ENCODE assay signal across 8 cellular contexts in genomic region chr1:225767591-225768540, GRCh38. TPM values are rescaled to one million over a fixed set of nuclear protein-coding genes. Genes with fewer than 3 reads are reported as not detected.
DNase-seq lines count a peak whose midpoint lies in the region; ATAC-seq and TF ChIP-seq lines count a peak whose summit lies in the region.

No MANE protein-coding gene starts in this region.

- in situ Hi-C loops in KBM-7 (cut with MboI; ENCODE audit: low pct_unique_long_range_greater_than_20kb, low sequenced_read_pairs), result no loop called here
- in situ Hi-C loops in G401 (cut with HindIII; ENCODE audit: low sequenced_read_pairs), result no loop called here

- no peaks in the 10 kb centered on the region for H3K27me3 ChIP-seq in parathyroid adenoma (ENCODE audit: control insufficient read depth, insufficient read depth, low read length)

- H3K9me3 ChIP-seq in parathyroid adenoma (ENCODE audit: control insufficient read depth, low read length), result no peaks in the 10 kb centered on the region

- peak overlapping the region; percentile 64 for H2AFZ ChIP-seq in parathyroid adenoma

- TF ChIP-seq CTCF in parathyroid adenoma (IDR thresholded peaks at IDR 0.05), result no peak

- no peak overlapping the region for H3K4me3 ChIP-seq in parathyroid adenoma (ENCODE audit: low read depth, low read length)

- no peak for ATAC-seq in GM18861 (IDR thresholded peaks at IDR 0.05; ENCODE audit: unreplicated experiment)

- no peaks in the 10 kb centered on the region for H3K36me3 ChIP-seq in parathyroid adenoma (ENCODE audit: control insufficient read depth, insufficient read depth, low read length)

- H3K27ac ChIP-seq in parathyroid adenoma, result peak overlapping the region; percentile 80

- DNase-seq in EH (ENCODE audit: low read depth), result peak; percentile 74
- peak; percentile 60 for DNase-seq in NCI-H510A (lab: John Stamatoyannopoulos, UW)
- peak; percentile 50 for DNase-seq in fibroblast of peridontal ligament (ENCODE audit: extremely low read depth)
- no peak for DNase-seq in KBM-7
- no peak for DNase-seq in activated effector memory CD4-positive, alpha-beta T cell treated with anti-CD3 and anti-CD28 coated beads, Interleukin-2, amount 50 U/mL, for 16 hours
- DNase-seq in G401 (ENCODE audit: low spot score), result no peak

- no peak overlapping the region for H3K9ac ChIP-seq in parathyroid adenoma

- H3K4me1 ChIP-seq in parathyroid adenoma, result peaks cover 30% of the 10 kb centered on the region

- H3K79me2 ChIP-seq in parathyroid adenoma, result no peaks in the 10 kb centered on the region

- H3K4me2 ChIP-seq in parathyroid adenoma (ENCODE audit: low read length), result no peak overlapping the region

RNA-seq across cellular contexts. Expression of gene SRP9, which starts 9.8 kb away (rescaled TPM):
- total RNA-seq in G401 (2014; rRNA removed; shearing (Covaris generic)), result 452 and 552 TPM in 2 replicates

RNA-seq across cellular contexts. Expression of gene EPHX1, which starts 42.1 kb away (rescaled TPM):
- 23.5 and 30.0 TPM in 2 replicates for total RNA-seq in G401 (2014; rRNA removed; shearing (Covaris generic))

Comparison
In these comparisons a context has a peak if more than half of its experiments do, and no peak if none do; other contexts are left out.
1. DNase-seq: peak in EH (single experiment), NCI-H510A (single experiment) and fibroblast of peridontal ligament (single experiment); none in KBM-7 (single experiment), activated effector memory CD4-positive, alpha-beta T cell treated with anti-CD3 and anti-CD28 coated beads, Interleukin-2, amount 50 U/mL, for 16 hours (single experiment) and G401 (single experiment).